Comparison of ENCODE assay signal across 9 cellular contexts in genomic region chr12:25458047-25458552, GRCh38.
A peak's percentile ranks its signal among the peaks of the same experiment; 100 is the strongest.
DNase-seq lines count a peak whose midpoint lies in the region; ATAC-seq lines count a peak whose summit lies in the region.
"Had no signal": no experiment of that assay in that cellular context is flagged by ENCODE, and none has a peak within 500 bp of the region (broad histone marks: within the 10 kb centered on the region; RNA-seq: fewer than 3 reads in every experiment).

No MANE protein-coding gene starts in this region.

- DNase-seq in NCI-H2196 (lab: John Stamatoyannopoulos, UW; ENCODE audit: unreplicated experiment) (peak; percentile 41), NCI-H2196 treated with DMSO at 0.1 percent for 48 hours (lab: John Stamatoyannopoulos, UW; ENCODE audit: unreplicated experiment) (no peak), SHP77 (lab: John Stamatoyannopoulos, UW) (peak; percentile 39 to 54), fibroblast of gingiva (ENCODE audit: low read depth) (peak; percentile 95), stromal cell of bone marrow (ENCODE audit: low read depth) (peak; percentile 97)
- DNase-seq: activated effector memory CD4-positive, alpha-beta T cell treated with Interleukin-2 at 50 U/mL for 16 hours had no signal

- ATAC-seq in HG02610 (IDR thresholded peaks at IDR 0.05; ENCODE audit: unreplicated experiment) (no peak), GM21717 (IDR thresholded peaks at IDR 0.05; ENCODE audit: unreplicated experiment) (no peak), HG03457 (IDR thresholded peaks at IDR 0.05; ENCODE audit: unreplicated experiment) (no peak)
